In genomic region chr11:59107721-59108120, GRCh38 we compare ENCODE assay signal across 11 cellular contexts. TPM values are rescaled to one million over a fixed set of nuclear protein-coding genes. Genes with fewer than 3 reads are reported as not detected.
DNase-seq lines count a peak whose midpoint lies in the region; ATAC-seq, FAIRE-seq and TF ChIP-seq lines count a peak whose summit lies in the region.
"Not testable (repeated sequence)": the region's sequence is repeated elsewhere in the genome, so short reads cannot be mapped to it uniquely, and the experiment has no call there.
"Had no signal": no experiment of that assay in that cellular context is flagged by ENCODE, and none has a peak within 500 bp of the region (broad histone marks: within the 10 kb centered on the region; RNA-seq: fewer than 3 reads in every experiment).

No MANE protein-coding gene starts in this region.

- H3K27ac Mint-ChIP-seq in T-helper 2 cell treated with Interferon-gamma antibody and Interleukin-4, amounts not matched to agents 5 μg/mL and 100 μg/mL, for 36 hours: peak overlapping the region; percentile 74

- not testable (repeated sequence) for H3F3A ChIP-seq in MM.1S (ENCODE audit: insufficient read depth, low read length)

- H4K20me1 ChIP-seq in MM.1S (ENCODE audit: insufficient read depth, low read length): not testable (repeated sequence)

- peaks cover 20% of the 10 kb centered on the region for H3K36me3 ChIP-seq in MM.1S (replicated peaks; ENCODE audit: insufficient read depth, low read length)
- not testable (repeated sequence) for H3K36me3 ChIP-seq in iPS DF 6.9 (ENCODE audit: control insufficient read depth, insufficient read depth, low read length); psoas muscle (ENCODE audit: insufficient read depth in 1 of 2, low read depth in 1 of 2)

- intact Hi-C loops in psoas muscle (cut with DNase I): loop anchor here in 1 of 2 donors (10.0 kb wide), 1 partner anchor 47 kb away; no protein-coding TSS in a partner anchor

- not testable (repeated sequence) for H3K9me2 ChIP-seq in MM.1S (replicated peaks; ENCODE audit: insufficient read depth, low read length)

- in situ Hi-C loops in astrocyte of the spinal cord (cut with HindIII; ENCODE audit: low sequenced_read_pairs): not testable (repeated sequence)

- peaks cover 58% of the 10 kb centered on the region for H3K36me3 Mint-ChIP-seq in T-helper 2 cell treated with Interferon-gamma antibody and Interleukin-4, amounts not matched to agents 5 μg/mL and 100 μg/mL, for 36 hours (ENCODE audit: low read depth)

- H3K4me3 ChIP-seq in MM.1S (ENCODE audit: low read length): peak overlapping the region; percentile 88
- H3K4me3 ChIP-seq in astrocyte of the spinal cord (ENCODE audit: low read depth, low read length): peak overlapping the region; percentile 56
- H3K4me3 ChIP-seq in iPS DF 6.9 (ENCODE audit: low read length): peak overlapping the region; percentile 28; the same call in 1 of the 2 replicates
- peak overlapping the region; percentile 66 for H3K4me3 ChIP-seq in psoas muscle

- not testable (repeated sequence) for H3K9me3 Mint-ChIP-seq in T-helper 2 cell treated with Interferon-gamma antibody and Interleukin-4, amounts not matched to agents 5 μg/mL and 100 μg/mL, for 36 hours

- peak; percentile 90 for FAIRE-seq in GM19239 (lab: Jason Lieb, UNC)

- H3K27me3 ChIP-seq in MM.1S (replicated peaks; ENCODE audit: insufficient read depth, low read length); iPS DF 6.9 (ENCODE audit: control insufficient read depth, insufficient read depth, low read length): not testable (repeated sequence)
- H3K27me3 ChIP-seq in psoas muscle (ENCODE audit: insufficient read depth in 3 of 3, low read length in 2 of 3): peaks cover 0 to 28% (median 6%) of the 10 kb centered on the region in 3 donors

- H3K4me2 ChIP-seq in MM.1S (ENCODE audit: low read depth, low read length): peak overlapping the region; percentile 89

- H3K27ac ChIP-seq in C4-2B: peak overlapping the region; percentile 74
- H3K27ac ChIP-seq in MM.1S (ENCODE audit: low read length): peak overlapping the region; percentile 80
- H3K27ac ChIP-seq in iPS DF 6.9 (ENCODE audit: low read length); psoas muscle: not testable (repeated sequence)

- not testable (repeated sequence) for TF ChIP-seq CTCF in C4-2B (conservative IDR thresholded peaks at IDR 0.05); MM.1S (IDR thresholded peaks at IDR 0.05; ENCODE audit: low read length); astrocyte of the spinal cord (IDR thresholded peaks at IDR 0.05; ENCODE audit: low read depth, low read length); psoas muscle (IDR thresholded peaks at IDR 0.05)

- H3K4me1 ChIP-seq in MM.1S (ENCODE audit: low read length): peaks cover 26% of the 10 kb centered on the region
- H3K4me1 ChIP-seq in iPS DF 6.9 (ENCODE audit: control insufficient read depth, insufficient read depth, low read length); psoas muscle: not testable (repeated sequence)

- H3K27me3 Mint-ChIP-seq in T-helper 2 cell treated with Interferon-gamma antibody and Interleukin-4, amounts not matched to agents 5 μg/mL and 100 μg/mL, for 36 hours (ENCODE audit: low read depth): not testable (repeated sequence)

- peaks cover 71% of the 10 kb centered on the region for H3K4me1 Mint-ChIP-seq in T-helper 2 cell treated with Interferon-gamma antibody and Interleukin-4, amounts not matched to agents 5 μg/mL and 100 μg/mL, for 36 hours (ENCODE audit: low read depth)

- peak overlapping the region; percentile 68 for H2AFZ ChIP-seq in MM.1S (ENCODE audit: low read length)

- DNase-seq in GM19239 (ENCODE audit: insufficient read length, low spot score); astrocyte of the spinal cord (ENCODE audit: low read depth, low spot score); iPS DF 6.9 (ENCODE audit: low read depth, low spot score); psoas muscle: not testable (repeated sequence)
- DNase-seq in MM.1S: peak; percentile 71
- DNase-seq in T-helper 2 cell treated with Interferon-gamma antibody and Interleukin-4, amounts not matched to agents 5 μg/mL and 100 μg/mL, for 36 hours (ENCODE audit: low spot score): peak; percentile 9

- ATAC-seq in HG02852 (IDR thresholded peaks at IDR 0.05; ENCODE audit: unreplicated experiment): peak; percentile 33
- peak in 1 of 4 donors; percentile 6 for ATAC-seq in psoas muscle

- H3K9me3 ChIP-seq in MM.1S (replicated peaks; ENCODE audit: insufficient read depth, low read length); iPS DF 6.9 (ENCODE audit: control insufficient read depth, insufficient read depth, low read length); psoas muscle: not testable (repeated sequence)

- H3K9ac ChIP-seq in MM.1S (ENCODE audit: low read length): peak overlapping the region; percentile 95

- peaks cover 58% of the 10 kb centered on the region for H3K79me2 ChIP-seq in MM.1S (ENCODE audit: low read length)

- H3K4me3 Mint-ChIP-seq in T-helper 2 cell treated with Interferon-gamma antibody and Interleukin-4, amounts not matched to agents 5 μg/mL and 100 μg/mL, for 36 hours: peak overlapping the region; percentile 87

- WGBS in iPS DF 6.9 (ENCODE audit: insufficient coverage, insufficient read length): no CpG with 5 or more reads among the region's 10 CpGs
- 19 to 24% (median 23%) methylated on average over 10 of the region's 10 CpGs for WGBS in psoas muscle, 3 donors

RNA-seq across cellular contexts. Expression of gene FAM111B, which starts 0.7 kb away (rescaled TPM):
- under 1 TPM in 2 of 4 donors, not detected in 2; 0.06 to 0.09 TPM for total RNA-seq in psoas muscle
- under 1 TPM; 0.01 to 0.05 (median 0.04) TPM for polyA plus RNA-seq in psoas muscle

RNA-seq across cellular contexts. Expression of gene GLYATL1B, which starts 21.6 kb away (rescaled TPM):
- total RNA-seq in psoas muscle: not detected
- polyA plus RNA-seq in psoas muscle: not detected
- total RNA-seq: heart left ventricle, occipital lobe had no signal
- polyA plus RNA-seq: BJ, heart left ventricle had no signal

RNA-seq across cellular contexts. Expression of gene FAM111A, which starts 34.9 kb away (rescaled TPM):
- total RNA-seq in psoas muscle: 1 to 10 TPM; 2.6 to 3.4 (median 3.1) TPM
- polyA plus RNA-seq in psoas muscle: 1 to 10 TPM in 2 of 3 donors, under 1 TPM in 1; 0.91 to 5.2 (median 1.7) TPM

Comparison
In these comparisons a context has a peak if more than half of its experiments do, and no peak if none do; other contexts are left out.
1. H3K4me3 ChIP-seq: peak in every context shown above with its lines; median percentile 88 in MM.1S; 66 in psoas muscle; 56 in astrocyte of the spinal cord; 28 in iPS DF 6.9.